9 cellular contexts compared by ENCODE assay signal in the genomic region with DNA sequence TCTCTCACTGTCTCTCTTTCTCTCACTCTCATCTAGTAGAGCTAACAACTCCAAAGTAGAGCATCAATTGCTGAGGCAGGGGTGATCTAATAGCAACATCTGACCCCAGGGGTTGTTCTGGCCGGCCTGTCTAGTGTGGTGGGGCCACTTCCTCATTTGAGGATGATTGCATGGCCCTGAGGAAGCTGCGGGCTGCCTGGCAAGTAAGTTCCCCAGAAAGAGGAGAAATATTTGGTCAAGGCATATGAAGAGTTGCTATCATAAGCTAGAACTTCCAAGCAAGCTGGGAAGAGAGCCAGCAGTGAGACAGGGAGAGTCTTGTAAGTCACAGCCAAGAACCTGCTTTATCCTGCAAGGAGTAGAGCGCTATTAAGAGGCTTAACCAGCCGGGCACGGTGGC. TPM values are rescaled to one million over a fixed set of nuclear protein-coding genes. Genes with fewer than 3 reads are reported as not detected.
DNase-seq lines count a peak whose midpoint lies in the region; ATAC-seq and TF ChIP-seq lines count a peak whose summit lies in the region.
"Had no signal": no experiment of that assay in that cellular context is flagged by ENCODE, and none has a peak within 500 bp of the region (broad histone marks: within the 10 kb centered on the region; RNA-seq: fewer than 3 reads in every experiment).

No MANE protein-coding gene starts in this region.

- no peaks in the 10 kb centered on the region for H3K27me3 ChIP-seq in testis

- WGBS in testis, 2 donors: 54 to 84% methylated on average over 5 of the region's 5 CpGs

- peaks cover 8% of the 10 kb centered on the region for H3K4me1 ChIP-seq in testis

- peak; percentile 10 for DNase-seq in NAMALWA (ENCODE audit: low spot score)
- peak; percentile 85 for DNase-seq in Right ventricle myocardium inferior (ENCODE audit: missing footprints)
- peak; percentile 86 for DNase-seq in testis
- no peak for DNase-seq in activated gamma-delta T cell treated with Interleukin-2 at 50 U/mL for 16 hours
- no peak for DNase-seq in activated T-helper 1 cell treated with anti-CD3 and anti-CD28 coated beads, Interleukin-12 subunit alpha, Interleukin-12 subunit beta, Interleukin-2, Interleukin-4 antibody, amounts not matched to agents 30 ng/mL and 10 ng/mL and 1 ng/mL, durations not matched to agents 14 hours and 24 hours and 36 hours (ENCODE audit: low spot score)
- no peak for DNase-seq in stimulated activated effector memory CD8-positive, alpha-beta T cell treated with anti-CD3 and anti-CD28 coated beads, Interleukin-12 subunit alpha, Interleukin-12 subunit beta, amount 100 ng/mL, for 72 hours (ENCODE audit: low spot score in 2 of 2)

- intact Hi-C loops in Right ventricle myocardium inferior (cut with DNase I) (no loop called here), testis (cut with DNase I; ENCODE audit: low total_unique reads) (no loop called here)
- intact Hi-C loops in activated T-helper 1 cell treated with anti-CD3 and anti-CD28 coated beads, Interleukin-12 subunit alpha, Interleukin-12 subunit beta, Interleukin-2, Interleukin-4 antibody, amounts not matched to agents 30 ng/mL and 10 ng/mL and 1 ng/mL, durations not matched to agents 14 hours and 24 hours and 36 hours (cut with micrococcal nuclease): no loop called here

- H3K27ac ChIP-seq in testis: no peak overlapping the region

- no peaks in the 10 kb centered on the region for H3K9me3 Mint-ChIP-seq in activated T-helper 1 cell treated with anti-CD3 and anti-CD28 coated beads, Interleukin-12 subunit alpha, Interleukin-12 subunit beta, Interleukin-2, Interleukin-4 antibody, amounts not matched to agents 30 ng/mL and 10 ng/mL and 1 ng/mL, durations not matched to agents 14 hours and 24 hours and 36 hours
- no peaks in the 10 kb centered on the region for H3K9me3 Mint-ChIP-seq in stimulated activated effector memory CD8-positive, alpha-beta T cell treated with anti-CD3 and anti-CD28 coated beads, Interleukin-12 subunit alpha, Interleukin-12 subunit beta, amount 100 ng/mL, for 72 hours

- no peak overlapping the region for H3K27ac Mint-ChIP-seq in activated T-helper 1 cell treated with anti-CD3 and anti-CD28 coated beads, Interleukin-12 subunit alpha, Interleukin-12 subunit beta, Interleukin-2, Interleukin-4 antibody, amounts not matched to agents 30 ng/mL and 10 ng/mL and 1 ng/mL, durations not matched to agents 14 hours and 24 hours and 36 hours
- H3K27ac Mint-ChIP-seq in stimulated activated effector memory CD8-positive, alpha-beta T cell treated with anti-CD3 and anti-CD28 coated beads, Interleukin-12 subunit alpha, Interleukin-12 subunit beta, amount 100 ng/mL, for 72 hours: no peak overlapping the region

- no peaks in the 10 kb centered on the region for H3K9me3 ChIP-seq in testis

- no peak overlapping the region for H3K4me3 Mint-ChIP-seq in activated T-helper 1 cell treated with anti-CD3 and anti-CD28 coated beads, Interleukin-12 subunit alpha, Interleukin-12 subunit beta, Interleukin-2, Interleukin-4 antibody, amounts not matched to agents 30 ng/mL and 10 ng/mL and 1 ng/mL, durations not matched to agents 14 hours and 24 hours and 36 hours
- H3K4me3 Mint-ChIP-seq in stimulated activated effector memory CD8-positive, alpha-beta T cell treated with anti-CD3 and anti-CD28 coated beads, Interleukin-12 subunit alpha, Interleukin-12 subunit beta, amount 100 ng/mL, for 72 hours: no peak overlapping the region

- ATAC-seq in GM21515 (IDR thresholded peaks at IDR 0.05; ENCODE audit: unreplicated experiment): peak; percentile 49
- ATAC-seq in Right ventricle myocardium inferior: peak; percentile 79
- no peak for ATAC-seq in GM18861 (IDR thresholded peaks at IDR 0.05; ENCODE audit: unreplicated experiment)
- ATAC-seq in stimulated activated effector memory CD8-positive, alpha-beta T cell treated with anti-CD3 and anti-CD28 coated beads, Interleukin-12 subunit alpha, Interleukin-12 subunit beta, amount 100 ng/mL, for 72 hours: no peak
- ATAC-seq: Panc1 had no signal

- H3K4me3 ChIP-seq in testis: no peak overlapping the region

- no peak for TF ChIP-seq CTCF in testis (IDR thresholded peaks at IDR 0.05)

- H3K36me3 ChIP-seq in testis (ENCODE audit: low read depth, missing control alignments): no peaks in the 10 kb centered on the region

- peaks cover 5% of the 10 kb centered on the region for H3K27me3 Mint-ChIP-seq in activated T-helper 1 cell treated with anti-CD3 and anti-CD28 coated beads, Interleukin-12 subunit alpha, Interleukin-12 subunit beta, Interleukin-2, Interleukin-4 antibody, amounts not matched to agents 30 ng/mL and 10 ng/mL and 1 ng/mL, durations not matched to agents 14 hours and 24 hours and 36 hours (ENCODE audit: insufficient read depth)

- no peak for TF ChIP-seq POLR2A in testis (IDR thresholded peaks at IDR 0.05)

- H3K4me1 Mint-ChIP-seq in activated T-helper 1 cell treated with anti-CD3 and anti-CD28 coated beads, Interleukin-12 subunit alpha, Interleukin-12 subunit beta, Interleukin-2, Interleukin-4 antibody, amounts not matched to agents 30 ng/mL and 10 ng/mL and 1 ng/mL, durations not matched to agents 14 hours and 24 hours and 36 hours (ENCODE audit: low read depth): peaks cover 8% of the 10 kb centered on the region
- no peaks in the 10 kb centered on the region for H3K4me1 Mint-ChIP-seq in stimulated activated effector memory CD8-positive, alpha-beta T cell treated with anti-CD3 and anti-CD28 coated beads, Interleukin-12 subunit alpha, Interleukin-12 subunit beta, amount 100 ng/mL, for 72 hours

- H3K36me3 Mint-ChIP-seq in activated T-helper 1 cell treated with anti-CD3 and anti-CD28 coated beads, Interleukin-12 subunit alpha, Interleukin-12 subunit beta, Interleukin-2, Interleukin-4 antibody, amounts not matched to agents 30 ng/mL and 10 ng/mL and 1 ng/mL, durations not matched to agents 14 hours and 24 hours and 36 hours (ENCODE audit: low read depth): no peaks in the 10 kb centered on the region
- H3K36me3 Mint-ChIP-seq in stimulated activated effector memory CD8-positive, alpha-beta T cell treated with anti-CD3 and anti-CD28 coated beads, Interleukin-12 subunit alpha, Interleukin-12 subunit beta, amount 100 ng/mL, for 72 hours: no peaks in the 10 kb centered on the region

RNA-seq across cellular contexts. Expression of a gene that starts 50.8 kb away (rescaled TPM):
- 6.5 TPM for total RNA-seq in Right ventricle myocardium inferior
- total RNA-seq in testis: 10 to 100 TPM; 13.2 to 22.6 TPM
- polyA plus RNA-seq in testis (ENCODE audit: insufficient read depth, low read depth, low replicate concordance): 12.9 TPM
- 15.0 and 16.6 TPM in 2 replicates for total RNA-seq in activated T-helper 1 cell treated with anti-CD3 and anti-CD28 coated beads, Interleukin-12 subunit alpha, Interleukin-12 subunit beta, Interleukin-2, Interleukin-4 antibody, amounts not matched to agents 30 ng/mL and 10 ng/mL and 1 ng/mL, durations not matched to agents 14 hours and 24 hours and 36 hours

Comparison
In these comparisons a context has a peak if more than half of its experiments do, and no peak if none do; other contexts are left out.
1. ATAC-seq: peak in GM21515 (single experiment) and Right ventricle myocardium inferior (single experiment); none in GM18861 (single experiment) and stimulated activated effector memory CD8-positive, alpha-beta T cell treated with anti-CD3 and anti-CD28 coated beads, Interleukin-12 subunit alpha, Interleukin-12 subunit beta, amount 100 ng/mL, for 72 hours (single experiment).
2. DNase-seq: peak in NAMALWA (single experiment), Right ventricle myocardium inferior (single experiment) and testis (single experiment); none in activated gamma-delta T cell treated with Interleukin-2 at 50 U/mL for 16 hours (single experiment), activated T-helper 1 cell treated with anti-CD3 and anti-CD28 coated beads, Interleukin-12 subunit alpha, Interleukin-12 subunit beta, Interleukin-2, Interleukin-4 antibody, amounts not matched to agents 30 ng/mL and 10 ng/mL and 1 ng/mL, durations not matched to agents 14 hours and 24 hours and 36 hours (single experiment) and stimulated activated effector memory CD8-positive, alpha-beta T cell treated with anti-CD3 and anti-CD28 coated beads, Interleukin-12 subunit alpha, Interleukin-12 subunit beta, amount 100 ng/mL, for 72 hours (0 of 2).